In the genomic region with DNA sequence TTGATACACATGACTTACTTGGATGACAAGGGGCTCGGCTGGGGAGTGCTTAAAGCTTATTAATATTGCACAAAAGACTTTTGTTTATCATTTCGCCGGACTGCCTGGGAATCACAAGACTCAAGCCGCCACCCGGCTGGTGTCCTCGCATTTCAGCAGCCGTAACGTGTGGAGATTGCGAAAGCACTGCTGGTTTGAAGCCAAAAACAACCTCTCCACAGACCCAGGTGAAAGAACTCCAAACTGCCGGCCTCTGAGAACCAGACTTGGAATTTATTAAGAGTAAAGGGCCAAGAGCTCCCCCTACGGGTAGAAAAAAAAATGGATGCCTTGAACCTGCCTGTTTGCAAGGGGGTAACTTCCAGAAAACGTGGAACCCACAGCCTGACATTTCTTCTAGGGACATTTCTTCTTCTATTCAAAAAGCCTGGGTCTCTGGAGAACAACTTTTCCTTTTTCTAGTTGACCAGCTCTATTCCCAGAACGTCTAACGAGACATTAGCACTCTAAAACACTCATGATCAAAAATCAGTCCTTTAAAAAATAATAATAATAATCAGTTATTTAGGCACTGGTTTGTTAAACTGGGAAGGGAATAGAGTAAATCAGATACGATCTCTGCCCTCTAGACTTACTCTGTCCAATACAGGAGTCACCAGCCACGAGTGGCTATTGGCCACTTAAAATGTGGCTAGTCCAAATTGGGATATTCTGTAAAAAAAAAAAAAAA, we compare ENCODE assay signal across 8 cellular contexts.
DNase-seq lines count a peak whose midpoint lies in the region; ATAC-seq and TF ChIP-seq lines count a peak whose summit lies in the region.

No MANE protein-coding gene starts in this region.

- TF ChIP-seq CTCF in SK-N-SH (IDR thresholded peaks at IDR 0.05) (peak; percentile 88), coronary artery (IDR thresholded peaks at IDR 0.05) (peak; percentile 58)

- POLR2A ChIA-PET in SK-N-SH (lab: Yijun Ruan, JAX) = no interaction called here

- peak; percentile 81 for TF ChIP-seq RAD21 in SK-N-SH (IDR thresholded peaks at IDR 0.05; ENCODE audit: low read length)

- H3K9ac ChIP-seq in SK-N-SH = no peak overlapping the region

- no peaks in the 10 kb centered on the region for H4K20me1 ChIP-seq in SK-N-SH (ENCODE audit: insufficient read depth)

- WGBS in SK-N-SH (ENCODE audit: low lambda C conversion rate) = 20% methylated on average over 16 of the region's 16 CpGs

- no peaks in the 10 kb centered on the region for H3K27me3 ChIP-seq in SK-N-SH (ENCODE audit: insufficient read depth)

- peak overlapping the region; percentile 82; the same call in 1 of the 2 replicates for H2AFZ ChIP-seq in SK-N-SH (ENCODE audit: low read depth)

- no peaks in the 10 kb centered on the region for H3F3A ChIP-seq in SK-N-SH (replicated peaks; ENCODE audit: insufficient read depth)

- peak overlapping the region; percentile 53; the same call in 1 of the 2 replicates for H3K4me2 ChIP-seq in SK-N-SH

- peak; percentile 51 for ATAC-seq in GM19372 (IDR thresholded peaks at IDR 0.05; ENCODE audit: low read depth, unreplicated experiment)

- no peaks in the 10 kb centered on the region for H3K9me3 ChIP-seq in SK-N-SH

- H3K4me3 ChIP-seq in SK-N-SH (ENCODE audit: low read depth in 2 of 2, low read length in 1 of 2) (peak overlapping the region in 1 of 2 experiments; percentile 36; a peak in 1 of 4 replicates), coronary artery (peak overlapping the region; percentile 47)

- peaks cover 5 to 19% of the 10 kb centered on the region in 2 experiments; a peak in 3 of 4 replicates for H3K4me1 ChIP-seq in SK-N-SH (ENCODE audit: control insufficient read depth in 1 of 2, insufficient read depth in 2 of 2, low read depth in 1 of 2, low read length in 1 of 2)

- H3K27ac ChIP-seq in SK-N-SH (ENCODE audit: low read depth in 2 of 2, low read length in 1 of 2) (peak overlapping the region; percentile 10 to 76; a peak in 3 of 4 replicates), coronary artery (peak overlapping the region in 1 of 2 donors; percentile 42)

- CTCF ChIA-PET in SK-N-SH (lab: Yijun Ruan, JAX) = interaction anchor here (0.7 to 11.7 kb wide), 25 partner anchors 9 to 1414 kb away, joined by 3 to 150 read pairs (median 4); no protein-coding TSS in a partner anchor

- DNase-seq in C1 segment of cervical spinal cord (lab: John Stamatoyannopoulos, UW) = peak in 11 of 14 donors; percentile 19 to 83 (median 31)
- DNase-seq in NCI-H1105 treated with DMSO at 0.1 percent for 48 hours (lab: John Stamatoyannopoulos, UW) = peak; percentile 97
- peak; percentile 49 for DNase-seq in SK-N-SH
- peak; percentile 84 for DNase-seq in coronary artery (ENCODE audit: low spot score)
- DNase-seq in kidney tubule cell (ENCODE audit: low spot score) = peak; percentile 93
- DNase-seq in stimulated activated CD4-positive, alpha-beta T cell treated with anti-CD3 and anti-CD28 coated beads, Interleukin-4, amount 100 ng/mL, for 1 hour = peak; percentile 3
- no peak for DNase-seq in effector CD4-positive, alpha-beta T cell

- peak; percentile 42 to 50; a peak in 2 of 4 replicates for TF ChIP-seq EP300 in SK-N-SH (IDR thresholded peaks at IDR 0.05; ENCODE audit: borderline replicate concordance in 1 of 2, low read depth in 1 of 2, low read length in 1 of 2)

- H3K36me3 ChIP-seq in SK-N-SH (replicated peaks in 1 of 2; ENCODE audit: control insufficient read depth in 1 of 2, insufficient read depth in 2 of 2, low read length in 1 of 2) = no peaks in the 10 kb centered on the region

- H3K79me2 ChIP-seq in SK-N-SH (ENCODE audit: insufficient read depth) = no peaks in the 10 kb centered on the region

- H3K9me2 ChIP-seq in SK-N-SH = no peaks in the 10 kb centered on the region

TF ChIP-seq in SK-N-SH, 30 proteins besides CTCF, POLR2A, EP300 and RAD21:
- no peak for TF ChIP-seq FOXM1 (IDR thresholded peaks at IDR 0.05; ENCODE audit: low read depth)
- TF ChIP-seq ELF1 (IDR thresholded peaks at IDR 0.05) = no peak
- no peak for TF ChIP-seq GATA2 (CRISPR knock-in tag; IDR thresholded peaks at IDR 0.05)
- peak; percentile 83; the same call in 1 of the 2 replicates for TF ChIP-seq NFIC (IDR thresholded peaks at IDR 0.05; ENCODE audit: borderline replicate concordance)
- TF ChIP-seq IRF3 (IDR thresholded peaks at IDR 0.05; ENCODE audit: low read depth, low read length) = no peak
- peak; percentile 63 for TF ChIP-seq TCF12 (IDR thresholded peaks at IDR 0.05)
- no peak for TF ChIP-seq MEF2A (IDR thresholded peaks at IDR 0.05; ENCODE audit: borderline replicate concordance, low read depth)
- TF ChIP-seq TEAD4 (IDR thresholded peaks at IDR 0.05; ENCODE audit: borderline replicate concordance, insufficient read depth) = peak; percentile 15; the same call in 1 of the 2 replicates
- no peak for TF ChIP-seq GABPA (IDR thresholded peaks at IDR 0.05; ENCODE audit: low read depth)
- peak; percentile 50 for TF ChIP-seq SMC3 (IDR thresholded peaks at IDR 0.05; ENCODE audit: low read depth, low read length)
TF ChIP-seq in SK-N-SH: peak in this region for 4.
